ENCODE assay signal across 8 cellular contexts in the genomic region with DNA sequence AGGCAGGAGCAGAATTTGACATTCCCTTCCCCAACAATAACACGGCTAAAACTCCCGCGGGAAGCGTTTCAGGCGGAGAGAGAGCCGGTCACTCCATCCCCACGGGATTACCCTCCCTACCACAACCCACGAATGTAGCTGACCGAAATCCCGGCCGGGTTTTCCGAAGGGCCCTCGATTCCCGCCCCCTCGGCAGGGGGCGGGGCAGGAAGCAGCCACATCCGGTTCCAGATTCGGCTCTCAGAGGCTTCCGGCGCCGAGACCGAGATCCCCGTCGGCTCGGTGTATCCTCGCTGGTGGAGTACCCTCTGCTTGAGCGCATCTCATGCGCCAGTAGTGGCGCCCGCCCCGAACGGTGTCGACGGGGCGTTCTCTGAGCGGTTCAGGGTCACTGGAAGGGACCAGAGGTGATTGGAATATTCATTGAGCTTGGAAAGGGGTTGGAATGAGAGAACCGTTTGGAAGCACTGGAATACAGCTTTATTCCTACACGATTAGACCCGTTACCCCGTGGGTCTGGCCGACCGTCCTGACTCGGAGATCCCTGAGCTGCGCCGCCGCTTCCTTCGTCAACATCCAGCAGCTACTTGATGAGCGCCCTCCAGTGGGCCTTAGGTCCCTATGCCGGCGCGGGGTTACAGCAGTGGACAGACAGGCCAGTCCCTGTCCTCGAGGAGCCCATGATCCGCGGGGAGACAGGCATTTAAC. TPM values are rescaled to one million over a fixed set of nuclear protein-coding genes. Genes with fewer than 3 reads are reported as not detected.
DNase-seq lines count a peak whose midpoint lies in the region; ATAC-seq, FAIRE-seq and TF ChIP-seq lines count a peak whose summit lies in the region.

No MANE protein-coding gene starts in this region.

- intact Hi-C loops in heart left ventricle (cut with DNase I) = loop anchor here in 3 of 10 donors (1.0 to 2.0 kb wide), 4 partner anchors 10 to 22 kb away; a partner anchor contains a TSS
- intact Hi-C loops in posterior vena cava (cut with DNase I) = no loop called here

- TF ChIP-seq POLR2A in GM12892 (IDR thresholded peaks at IDR 0.05; ENCODE audit: low read depth, low read length) (peak; percentile 78; the same call in 1 of the 2 replicates), heart left ventricle (IDR thresholded peaks at IDR 0.05) (peak in 1 of 2 donors; percentile 76), upper lobe of left lung (IDR thresholded peaks at IDR 0.05) (peak in 3 of 4 donors; percentile 37 to 87 (median 49))

- H3K27me3 ChIP-seq in heart left ventricle (no peaks in the 10 kb centered on the region), upper lobe of left lung (no peaks in the 10 kb centered on the region)

- H3K4me1 ChIP-seq in heart left ventricle = peaks cover 0 to 36% (median 25%) of the 10 kb centered on the region in 12 donors
- H3K4me1 ChIP-seq in upper lobe of left lung = peaks cover 24 to 57% (median 29%) of the 10 kb centered on the region in 4 donors

- peak in 1 of 4 donors; percentile 34 for TF ChIP-seq EP300 in upper lobe of left lung (IDR thresholded peaks at IDR 0.05)

- DNase-seq in GM12892 (ENCODE audit: insufficient read length) (peak; percentile 93), NCI-H1436 treated with DMSO at 0.1 percent for 48 hours (lab: John Stamatoyannopoulos, UW) (peak; percentile 77), SW480 (ENCODE audit: low spot score) (peak; percentile 91), heart left ventricle (peak; percentile 93 to 95 (median 94)), posterior vena cava (ENCODE audit: low spot score) (peak; percentile 97), upper lobe of left lung (peak; percentile 95 to 97)

- H3K36me3 ChIP-seq in heart left ventricle = peaks cover 0 to 65% (median 50%) of the 10 kb centered on the region in 9 donors
- H3K36me3 ChIP-seq in upper lobe of left lung = peaks cover 7 to 51% (median 39%) of the 10 kb centered on the region in 4 donors

- peak; percentile 95 for FAIRE-seq in GM12892 (lab: Jason Lieb, UNC)

- TF ChIP-seq CTCF in heart left ventricle (IDR thresholded peaks at IDR 0.05) = peak; percentile 59 to 91 (median 76)
- TF ChIP-seq CTCF in upper lobe of left lung (IDR thresholded peaks at IDR 0.05) = peak; percentile 65 to 84 (median 80)

- peak; percentile 72 for ATAC-seq in HG02870 (IDR thresholded peaks at IDR 0.05; ENCODE audit: unreplicated experiment)
- ATAC-seq in heart left ventricle = peak; percentile 80 to 87 (median 82)
- peak; percentile 88 for ATAC-seq in upper lobe of left lung (ENCODE audit: low FRiP score in 2 of 2)

- WGBS in adipose tissue, 3 donors = 0% methylated on average over 54 of the region's 54 CpGs
- 0% methylated on average over 29 to 54 of the region's 54 CpGs for WGBS in heart left ventricle, 4 donors
- WGBS in upper lobe of left lung, 2 donors = 0% methylated on average over 8 to 43 of the region's 54 CpGs

- H3K27ac ChIP-seq in adipose tissue (ENCODE audit: low read depth, low read length) = peak overlapping the region; percentile 92
- peak overlapping the region; percentile 88 to 99 (median 98) for H3K27ac ChIP-seq in heart left ventricle
- peak overlapping the region; percentile 90 to 97 (median 97) for H3K27ac ChIP-seq in upper lobe of left lung

- no peaks in the 10 kb centered on the region for H3K9me3 ChIP-seq in heart left ventricle
- H3K9me3 ChIP-seq in upper lobe of left lung = no peaks in the 10 kb centered on the region

- H3K4me3 ChIP-seq in heart left ventricle = peak overlapping the region; percentile 63 to 100 (median 84)
- H3K4me3 ChIP-seq in upper lobe of left lung = peak overlapping the region; percentile 79 to 95 (median 88)

RNA-seq across cellular contexts. Expression of a gene that starts 0.6 kb away (rescaled TPM):
- 11.8 TPM for polyA plus RNA-seq in GM12892 (2012; ENCODE audit: missing spikeins)
- polyA plus RNA-seq in adipose tissue (10 to 100 TPM; 33.1 to 64.3 (median 49.0) TPM), heart left ventricle (10 to 100 TPM; 34.9 to 67.8 TPM)
- total RNA-seq in heart left ventricle (10 to 100 TPM; 39.3 to 61.1 (median 48.4) TPM), posterior vena cava (10 to 100 TPM; 52.4 to 52.8 TPM), upper lobe of left lung (100 to 1,000 TPM in 2 of 6 donors, 10 to 100 TPM in 4; 56.5 to 149 (median 77.9) TPM)

RNA-seq across cellular contexts. Expression of a gene that starts 10.0 kb away (rescaled TPM):
- 203 TPM for polyA plus RNA-seq in GM12892 (2012; ENCODE audit: missing spikeins)
- polyA plus RNA-seq in adipose tissue (100 to 1,000 TPM in 1 of 3 donors, 10 to 100 TPM in 2; 47.0 to 131 (median 77.7) TPM), heart left ventricle (100 to 1,000 TPM; 243 to 287 TPM)
- total RNA-seq in heart left ventricle (10 to 100 TPM; 29.2 to 62.2 (median 43.2) TPM), posterior vena cava (10 to 100 TPM; 29.1 to 31.0 TPM), upper lobe of left lung (10 to 100 TPM; 13.8 to 42.9 (median 30.7) TPM)

RNA-seq across cellular contexts. Expression of a gene that starts 10.4 kb away (rescaled TPM):
- polyA plus RNA-seq in GM12892 (2012; ENCODE audit: missing spikeins) = 41.6 TPM
- 10 to 100 TPM; 27.5 to 47.4 (median 42.7) TPM for polyA plus RNA-seq in adipose tissue
- 10 to 100 TPM; 12.2 to 39.5 (median 21.4) TPM for total RNA-seq in heart left ventricle
- polyA plus RNA-seq in heart left ventricle = 10 to 100 TPM; 20.8 to 41.0 TPM
- 10 to 100 TPM; 31.7 to 40.3 TPM for total RNA-seq in posterior vena cava
- 10 to 100 TPM; 21.1 to 50.3 (median 41.7) TPM for total RNA-seq in upper lobe of left lung

RNA-seq across cellular contexts. Expression of a gene that starts 14.5 kb away (rescaled TPM):
- polyA plus RNA-seq in GM12892 (2012; ENCODE audit: missing spikeins) = 51.3 TPM
- polyA plus RNA-seq in adipose tissue (10 to 100 TPM; 14.2 to 29.9 (median 26.3) TPM), heart left ventricle (10 to 100 TPM; 28.3 to 36.9 TPM)
- total RNA-seq in heart left ventricle (100 to 1,000 TPM in 5 of 9 donors, 10 to 100 TPM in 4; 51.6 to 248 (median 107) TPM), posterior vena cava (10 to 100 TPM; 57.7 to 65.8 TPM), upper lobe of left lung (100 to 1,000 TPM; 131 to 310 (median 221) TPM)

RNA-seq across cellular contexts. Expression of a gene that starts 18.2 kb away (rescaled TPM):
- 6.0 TPM for polyA plus RNA-seq in GM12892 (2012; ENCODE audit: missing spikeins)
- polyA plus RNA-seq in adipose tissue (10 to 100 TPM in 2 of 3 donors, 1 to 10 TPM in 1; 8.9 to 13.5 (median 13.4) TPM), heart left ventricle (10 to 100 TPM in 1 of 2 donors, 1 to 10 TPM in 1; 7.5 to 15.5 TPM)
- total RNA-seq in heart left ventricle (10 to 100 TPM; 10.9 to 22.1 (median 14.0) TPM), posterior vena cava (10 to 100 TPM; 15.7 to 17.0 TPM), upper lobe of left lung (10 to 100 TPM; 24.2 to 32.5 (median 28.2) TPM)

Comparison
In these comparisons a context has a peak if more than half of its experiments do, and no peak if none do; other contexts are left out.
1. Peak in every context shown above with its lines: DNase-seq, ATAC-seq, H3K4me3 ChIP-seq and H3K27ac ChIP-seq.